8 cellular contexts compared by ENCODE assay signal in genomic region chr6:157800420-157801237, GRCh38. TPM values are rescaled to one million over a fixed set of nuclear protein-coding genes. Genes with fewer than 3 reads are reported as not detected.
A peak's percentile ranks its signal among the peaks of the same experiment; 100 is the strongest.
DNase-seq lines count a peak whose midpoint lies in the region; ATAC-seq, FAIRE-seq and TF ChIP-seq lines count a peak whose summit lies in the region.

No MANE protein-coding gene starts in this region.

- no peak overlapping the region for H3K4me3 ChIP-seq in choroid plexus epithelial cell (ENCODE audit: low read depth, low read length)
- H3K4me3 ChIP-seq in BE2C (ENCODE audit: low read depth, low read length) = no peak overlapping the region

- no peaks in the 10 kb centered on the region for H3K4me1 ChIP-seq in BE2C

- H3K27me3 ChIP-seq in BE2C = no peaks in the 10 kb centered on the region

- H3K27ac ChIP-seq in caudate nucleus (ENCODE audit: low read depth, low read length) = no peak overlapping the region

- DNase-seq in GM10266 (ENCODE audit: extremely low spot score) = peak; percentile 60
- DNase-seq in HPDE6-E6E7 (ENCODE audit: extremely low spot score) = peak; percentile 52
- peak; percentile 83 for DNase-seq in choroid plexus epithelial cell (ENCODE audit: low read depth)
- no peak for DNase-seq in DMS114 treated with DMSO at 0.1 percent for 48 hours (lab: John Stamatoyannopoulos, UW; ENCODE audit: unreplicated experiment)
- no peak for DNase-seq in caudate nucleus (lab: John Stamatoyannopoulos, UW)
- no peak for DNase-seq in H54 (ENCODE audit: insufficient read length, low spot score)
- DNase-seq in BE2C = no peak

- FAIRE-seq in H54 (lab: Jason Lieb, UNC) = no peak

- H3K36me3 ChIP-seq in BE2C = no peaks in the 10 kb centered on the region

- no peak for TF ChIP-seq CTCF in GM10266 (IDR thresholded peaks at IDR 0.05; ENCODE audit: control insufficient read depth, insufficient read depth, low read depth, missing control alignments)
- TF ChIP-seq CTCF in choroid plexus epithelial cell (conservative IDR thresholded peaks at IDR 0.05; ENCODE audit: low read depth, low read length) = no peak
- TF ChIP-seq CTCF in BE2C (IDR thresholded peaks at IDR 0.05; ENCODE audit: low read depth, low read length) = no peak

- peak; percentile 96 for ATAC-seq in GM21447 (IDR thresholded peaks at IDR 0.05; ENCODE audit: unreplicated experiment)

- H3K9me3 ChIP-seq in BE2C = no peaks in the 10 kb centered on the region

- no peak for TF ChIP-seq POLR2A in H54 (IDR thresholded peaks at IDR 0.05; ENCODE audit: low read depth, low read length)

RNA-seq across cellular contexts. Expression of gene SNX9, which starts 22.4 kb away (rescaled TPM):
- 16.1 TPM for polyA plus RNA-seq in BE2C (2012; ENCODE audit: insufficient read depth, insufficient read length, low read depth)

Comparison
In these comparisons a context has a peak if more than half of its experiments do, and no peak if none do; other contexts are left out.
1. DNase-seq: peak in GM10266 (single experiment), HPDE6-E6E7 (single experiment) and choroid plexus epithelial cell (single experiment); none in DMS114 treated with DMSO at 0.1 percent for 48 hours (single experiment), caudate nucleus (0 of 61), H54 (single experiment) and BE2C (single experiment).